In the genomic region with DNA sequence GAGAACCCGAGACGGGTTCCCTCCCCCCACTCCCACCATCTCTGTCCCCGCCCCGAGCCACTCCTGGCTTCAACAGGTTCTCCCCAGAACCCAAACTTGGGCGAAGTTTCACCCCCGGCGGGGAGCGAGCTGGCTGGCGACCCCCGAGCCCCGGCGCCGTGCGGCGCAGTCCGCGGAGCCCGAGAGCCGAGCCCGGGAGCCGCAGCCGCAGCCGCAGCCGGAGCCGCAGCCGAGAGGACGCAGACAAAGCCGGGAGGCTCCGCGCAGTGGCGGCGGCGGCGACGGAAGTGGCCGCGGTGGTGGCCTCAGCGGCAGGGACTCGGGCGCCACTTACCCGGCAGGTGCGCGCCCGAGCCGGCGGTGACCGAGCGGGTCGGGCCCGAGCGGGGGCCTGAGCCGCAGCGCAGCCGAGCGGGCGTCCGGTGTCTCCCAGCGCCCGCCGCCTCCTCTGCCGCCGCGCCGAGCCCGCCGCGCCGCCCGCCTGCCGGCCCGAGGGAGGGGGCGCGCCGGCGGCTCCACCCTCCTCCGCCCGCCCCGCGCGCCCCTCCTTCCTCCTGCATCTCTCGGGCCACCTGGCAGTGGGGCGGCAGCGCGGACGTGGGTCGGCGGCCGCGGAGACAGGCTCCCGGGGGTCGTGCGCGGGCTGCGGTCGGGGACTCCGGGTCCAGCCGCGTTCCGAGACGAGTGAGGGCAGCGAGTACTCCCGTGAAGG, we compare ENCODE assay signal across 10 cellular contexts. TPM values are rescaled to one million over a fixed set of nuclear protein-coding genes. Genes with fewer than 3 reads are reported as not detected.
A peak's percentile ranks its signal among the peaks of the same experiment; 100 is the strongest.
DNase-seq lines count a peak whose midpoint lies in the region; ATAC-seq and TF ChIP-seq lines count a peak whose summit lies in the region.
"Had no signal": no experiment of that assay in that cellular context is flagged by ENCODE, and none has a peak within 500 bp of the region (broad histone marks: within the 10 kb centered on the region; RNA-seq: fewer than 3 reads in every experiment).

A gene with protein sequence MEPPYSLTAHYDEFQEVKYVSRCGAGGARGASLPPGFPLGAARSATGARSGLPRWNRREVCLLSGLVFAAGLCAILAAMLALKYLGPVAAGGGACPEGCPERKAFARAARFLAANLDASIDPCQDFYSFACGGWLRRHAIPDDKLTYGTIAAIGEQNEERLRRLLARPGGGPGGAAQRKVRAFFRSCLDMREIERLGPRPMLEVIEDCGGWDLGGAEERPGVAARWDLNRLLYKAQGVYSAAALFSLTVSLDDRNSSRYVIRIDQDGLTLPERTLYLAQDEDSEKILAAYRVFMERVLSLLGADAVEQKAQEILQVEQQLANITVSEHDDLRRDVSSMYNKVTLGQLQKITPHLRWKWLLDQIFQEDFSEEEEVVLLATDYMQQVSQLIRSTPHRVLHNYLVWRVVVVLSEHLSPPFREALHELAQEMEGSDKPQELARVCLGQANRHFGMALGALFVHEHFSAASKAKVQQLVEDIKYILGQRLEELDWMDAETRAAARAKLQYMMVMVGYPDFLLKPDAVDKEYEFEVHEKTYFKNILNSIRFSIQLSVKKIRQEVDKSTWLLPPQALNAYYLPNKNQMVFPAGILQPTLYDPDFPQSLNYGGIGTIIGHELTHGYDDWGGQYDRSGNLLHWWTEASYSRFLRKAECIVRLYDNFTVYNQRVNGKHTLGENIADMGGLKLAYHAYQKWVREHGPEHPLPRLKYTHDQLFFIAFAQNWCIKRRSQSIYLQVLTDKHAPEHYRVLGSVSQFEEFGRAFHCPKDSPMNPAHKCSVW (minus strand): TSS at position 450 of the 712 bp plus-strand sequence. CDS start 1,181 bp downstream, outside the sequence.

- no peak within 1 kb of the TSS for H2BK15ac ChIP-seq in mesendoderm (replicated peaks; ENCODE audit: low read depth)

- no peaks in the 10 kb centered on the region for H3K9me3 ChIP-seq in aorta (ENCODE audit: control insufficient read depth, low read length)

- peak within 1 kb of the TSS; percentile 42 for H3K56ac ChIP-seq in mesendoderm (ENCODE audit: low read length)

- peaks cover 4 to 5% of the 10 kb centered on the region in 2 donors for H3K4me1 Mint-ChIP-seq in natural killer cell
- H3K4me1 Mint-ChIP-seq in natural killer cell treated with Interleukin-12 subunit alpha and Interleukin-12 subunit beta and Interleukin-15 and Interleukin-18, amount 100 ng/mL, for 72 hours (ENCODE audit: low read depth in 2 of 2) = peaks cover 0 to 2% of the 10 kb centered on the region in 2 donors
- H3K4me1 Mint-ChIP-seq in activated T-cell treated with anti-CD3 and anti-CD28 coated beads, Interleukin-2, amount 50 U/mL, for 72 hours (ENCODE audit: low read depth) = no peaks in the 10 kb centered on the region

- H3K36me3 Mint-ChIP-seq in natural killer cell = no peaks in the 10 kb centered on the region
- no peaks in the 10 kb centered on the region for H3K36me3 Mint-ChIP-seq in natural killer cell treated with Interleukin-12 subunit alpha and Interleukin-12 subunit beta and Interleukin-15 and Interleukin-18, amount 100 ng/mL, for 72 hours
- H3K36me3 Mint-ChIP-seq in activated T-cell treated with anti-CD3 and anti-CD28 coated beads, Interleukin-2, amount 50 U/mL, for 72 hours (ENCODE audit: insufficient read depth in 2 of 2) = no peaks in the 10 kb centered on the region

- no peak within 1 kb of the TSS for H4K5ac ChIP-seq in mesendoderm (ENCODE audit: low read length)

- intact Hi-C loops in natural killer cell (cut with micrococcal nuclease) = no loop called here
- intact Hi-C loops in aorta (cut with DNase I) = no loop called here

- TF ChIP-seq CTCF in natural killer cell (IDR thresholded peaks at IDR 0.05) (no peak), foreskin fibroblast (IDR thresholded peaks at IDR 0.05; ENCODE audit: low read depth, low read length) (no peak), brain microvascular endothelial cell (IDR thresholded peaks at IDR 0.05; ENCODE audit: low read depth, low read length, missing control alignments) (no peak)

- no peak within 1 kb of the TSS for H2AK5ac ChIP-seq in mesendoderm (ENCODE audit: low read length)

- WGBS in mesendoderm (ENCODE audit: extremely low coverage, insufficient coverage, low lambda C conversion rate) = no CpG with 5 or more reads among the region's 102 CpGs
- 3 to 5% methylated on average over 55 to 102 of the region's 102 CpGs for WGBS in aorta, 2 donors

- H3K4ac ChIP-seq in mesendoderm (ENCODE audit: low read depth, low read length) = no peak within 1 kb of the TSS

- no peak within 1 kb of the TSS for H2BK5ac ChIP-seq in mesendoderm (ENCODE audit: low read length)

- H3K36me3 ChIP-seq in mesendoderm (ENCODE audit: control insufficient read depth, insufficient read depth, low read length) = no peaks in the 10 kb centered on the region
- no peaks in the 10 kb centered on the region for H3K36me3 ChIP-seq in aorta (ENCODE audit: control insufficient read depth in 1 of 2, insufficient read depth in 2 of 2, low read length in 1 of 2)
- no peaks in the 10 kb centered on the region for H3K36me3 ChIP-seq in brain microvascular endothelial cell (replicated peaks)

- H3K4me1 ChIP-seq in mesendoderm (ENCODE audit: control insufficient read depth, low read depth, low read length) = no peaks in the 10 kb centered on the region
- no peaks in the 10 kb centered on the region for H3K4me1 ChIP-seq in aorta (ENCODE audit: control insufficient read depth in 1 of 2, insufficient read depth in 2 of 2, low read length in 2 of 2)

- no peaks in the 10 kb centered on the region for H3K79me2 ChIP-seq in mesendoderm (ENCODE audit: control insufficient read depth, insufficient read depth, low read length)

- H3K27me3 ChIP-seq in mesendoderm (ENCODE audit: insufficient read depth, low read length, poor library complexity) (peaks cover 25% of the 10 kb centered on the region), aorta (ENCODE audit: control insufficient read depth in 1 of 2, insufficient read depth in 2 of 2, low read length in 1 of 2) (no peaks in the 10 kb centered on the region), brain microvascular endothelial cell (replicated peaks) (peaks cover 58% of the 10 kb centered on the region)

- no peaks in the 10 kb centered on the region for H3K79me1 ChIP-seq in mesendoderm (ENCODE audit: low read length)

- no peaks in the 10 kb centered on the region for H3K9me3 Mint-ChIP-seq in natural killer cell
- H3K9me3 Mint-ChIP-seq in natural killer cell treated with Interleukin-12 subunit alpha and Interleukin-12 subunit beta and Interleukin-15 and Interleukin-18, amount 100 ng/mL, for 72 hours = no peaks in the 10 kb centered on the region
- H3K9me3 Mint-ChIP-seq in activated T-cell treated with anti-CD3 and anti-CD28 coated beads, Interleukin-2, amount 50 U/mL, for 72 hours = no peaks in the 10 kb centered on the region
- H3K9me3 Mint-ChIP-seq: activated CD4-positive, alpha-beta T cell treated with anti-CD3 and anti-CD28 coated beads, Interleukin-2, amount 10 ng/mL, durations not matched to agents 24 days and 14 days had no signal

- H3K27ac ChIP-seq in mesendoderm (ENCODE audit: low read depth, low read length) = no peak within 1 kb of the TSS
- no peak within 1 kb of the TSS for H3K27ac ChIP-seq in aorta (ENCODE audit: low read depth in 1 of 2, low read length in 2 of 2)
- no peak within 1 kb of the TSS for H3K27ac ChIP-seq in brain microvascular endothelial cell

- H3K9ac ChIP-seq in mesendoderm (ENCODE audit: low read length) = no peak within 1 kb of the TSS

- no peak within 1 kb of the TSS for H3K23ac ChIP-seq in mesendoderm (ENCODE audit: low read length)

- DNase-seq in natural killer cell = no peak
- DNase-seq in natural killer cell treated with Interleukin-12 subunit alpha and Interleukin-12 subunit beta and Interleukin-15 and Interleukin-18, amount 100 ng/mL, for 72 hours (ENCODE audit: low spot score) = no peak
- DNase-seq in activated T-cell treated with anti-CD3 and anti-CD28 coated beads, Interleukin-2, amount 50 U/mL, for 72 hours = peak; percentile 14 to 26
- DNase-seq in mesendoderm = peak; percentile 27
- DNase-seq in aorta = peak; percentile 37 to 71
- DNase-seq in foreskin fibroblast = no peak
- DNase-seq in brain microvascular endothelial cell = no peak
- DNase-seq: activated CD4-positive, alpha-beta T cell treated with anti-CD3 and anti-CD28 coated beads, Interleukin-2, amount 10 ng/mL, durations not matched to agents 24 days and 14 days; NCI-H446 treated with DMSO at 0.1 percent for 48 hours had no signal

- no peak within 1 kb of the TSS for H2BK120ac ChIP-seq in mesendoderm (ENCODE audit: low read depth, low read length)

- H3K4me3 ChIP-seq in mesendoderm (ENCODE audit: low read length) = no peak within 1 kb of the TSS
- H3K4me3 ChIP-seq in aorta (ENCODE audit: low read length in 2 of 2) = no peak within 1 kb of the TSS
- H3K4me3 ChIP-seq in foreskin fibroblast (ENCODE audit: low read depth in 1 of 2, low read length in 2 of 2) = no peak within 1 kb of the TSS
- no peak within 1 kb of the TSS for H3K4me3 ChIP-seq in brain microvascular endothelial cell (ENCODE audit: low read depth, low read length)

- no peak within 1 kb of the TSS for H3K27ac Mint-ChIP-seq in natural killer cell
- H3K27ac Mint-ChIP-seq in natural killer cell treated with Interleukin-12 subunit alpha and Interleukin-12 subunit beta and Interleukin-15 and Interleukin-18, amount 100 ng/mL, for 72 hours = no peak within 1 kb of the TSS
- no peak within 1 kb of the TSS for H3K27ac Mint-ChIP-seq in activated T-cell treated with anti-CD3 and anti-CD28 coated beads, Interleukin-2, amount 50 U/mL, for 72 hours
- H3K27ac Mint-ChIP-seq: activated CD4-positive, alpha-beta T cell treated with anti-CD3 and anti-CD28 coated beads, Interleukin-2, amount 10 ng/mL, durations not matched to agents 24 days and 14 days had no signal

- H3K27me3 Mint-ChIP-seq in natural killer cell (ENCODE audit: low read depth in 2 of 2) = peaks cover 28 to 31% of the 10 kb centered on the region in 2 donors
- H3K27me3 Mint-ChIP-seq in natural killer cell treated with Interleukin-12 subunit alpha and Interleukin-12 subunit beta and Interleukin-15 and Interleukin-18, amount 100 ng/mL, for 72 hours = peaks cover 21 to 26% of the 10 kb centered on the region in 2 donors
- H3K27me3 Mint-ChIP-seq in activated T-cell treated with anti-CD3 and anti-CD28 coated beads, Interleukin-2, amount 50 U/mL, for 72 hours (ENCODE audit: low read depth) = peaks cover 34% of the 10 kb centered on the region

- no peak within 1 kb of the TSS for H3K18ac ChIP-seq in mesendoderm (ENCODE audit: low read length)

- peak within 1 kb of the TSS; percentile 31 for H3K4me3 Mint-ChIP-seq in natural killer cell
- H3K4me3 Mint-ChIP-seq in natural killer cell treated with Interleukin-12 subunit alpha and Interleukin-12 subunit beta and Interleukin-15 and Interleukin-18, amount 100 ng/mL, for 72 hours = no peak within 1 kb of the TSS
- peak within 1 kb of the TSS; percentile 46 to 59 for H3K4me3 Mint-ChIP-seq in activated T-cell treated with anti-CD3 and anti-CD28 coated beads, Interleukin-2, amount 50 U/mL, for 72 hours
- H3K4me3 Mint-ChIP-seq: activated CD4-positive, alpha-beta T cell treated with anti-CD3 and anti-CD28 coated beads, Interleukin-2, amount 10 ng/mL, durations not matched to agents 24 days and 14 days had no signal

- ATAC-seq in natural killer cell = peak in 1 of 3 donors; percentile 42
- no peak for ATAC-seq in natural killer cell treated with Interleukin-12 subunit alpha and Interleukin-12 subunit beta and Interleukin-15 and Interleukin-18, amount 100 ng/mL, for 72 hours
- peak; percentile 34 to 51 for ATAC-seq in activated T-cell treated with anti-CD3 and anti-CD28 coated beads, Interleukin-2, amount 50 U/mL, for 72 hours (replicated peaks in 1 of 2)
- no peak for ATAC-seq in aorta (ENCODE audit: low FRiP score)
- ATAC-seq in GM18909 (IDR thresholded peaks at IDR 0.05; ENCODE audit: poor library complexity, unreplicated experiment) = no peak

- H4K8ac ChIP-seq in mesendoderm (ENCODE audit: low read depth, low read length) = no peak within 1 kb of the TSS

- in situ Hi-C loops in brain microvascular endothelial cell (cut with HindIII; ENCODE audit: low pct_ligation_motif_present, low sequenced_read_pairs) = no loop called here

- peak within 1 kb of the TSS; percentile 36 for H3K4me2 ChIP-seq in mesendoderm (ENCODE audit: low read length)

RNA-seq across cellular contexts. Expression of the gene that starts here (rescaled TPM):
- total RNA-seq in natural killer cell = not detected
- total RNA-seq in natural killer cell treated with Interleukin-12 subunit alpha and Interleukin-12 subunit beta and Interleukin-15 and Interleukin-18, amount 100 ng/mL, for 72 hours = not detected
- 1 to 10 TPM; 1.8 to 2.5 TPM for total RNA-seq in activated T-cell treated with anti-CD3 and anti-CD28 coated beads, Interleukin-2, amount 50 U/mL, for 72 hours
- 0.86 TPM for polyA plus RNA-seq in mesendoderm (2013, experiment 1 of 2)
- polyA plus RNA-seq in mesendoderm (2013, experiment 2 of 2) = 0.70 TPM
- 1 to 10 TPM; 2.1 to 7.2 TPM for total RNA-seq in aorta
- not detected for polyA plus RNA-seq in aorta

Comparison
In these comparisons a context has a peak if more than half of its experiments do, and no peak if none do; other contexts are left out.
1. ATAC-seq: peak in activated T-cell treated with anti-CD3 and anti-CD28 coated beads, Interleukin-2, amount 50 U/mL, for 72 hours (2 of 2); none in natural killer cell treated with Interleukin-12 subunit alpha and Interleukin-12 subunit beta and Interleukin-15 and Interleukin-18, amount 100 ng/mL, for 72 hours (0 of 2), aorta (single experiment) and GM18909 (single experiment).
2. DNase-seq: peak in activated T-cell treated with anti-CD3 and anti-CD28 coated beads, Interleukin-2, amount 50 U/mL, for 72 hours (2 of 2), mesendoderm (single experiment) and aorta (2 of 2); none in natural killer cell (single experiment), natural killer cell treated with Interleukin-12 subunit alpha and Interleukin-12 subunit beta and Interleukin-15 and Interleukin-18, amount 100 ng/mL, for 72 hours (single experiment), foreskin fibroblast (0 of 2) and brain microvascular endothelial cell (single experiment).